Comparison of ENCODE assay signal across 8 cellular contexts in genomic region chr22:30290679-30291333, GRCh38. TPM values are rescaled to one million over a fixed set of nuclear protein-coding genes. Genes with fewer than 3 reads are reported as not detected.
DNase-seq lines count a peak whose midpoint lies in the region; ATAC-seq lines count a peak whose summit lies in the region.

No MANE protein-coding gene starts in this region.

- POLR2A ChIA-PET in CD8-positive, alpha-beta memory T cell (lab: Charles Lee), result interaction anchor here (0.6 to 6.2 kb wide), 6 partner anchors 12 to 94 kb away, joined by 3 to 48 read pairs (median 33); partner anchors contain the start of genes CCDC157, SF3A1 and TBC1D10A

- no peaks in the 10 kb centered on the region for H3K9me3 Mint-ChIP-seq in CD8-positive, alpha-beta memory T cell

- ATAC-seq in left cardiac atrium (peak; percentile 20 to 32), GM18520 (IDR thresholded peaks at IDR 0.05; ENCODE audit: unreplicated experiment) (no peak), GM21526 (IDR thresholded peaks at IDR 0.05; ENCODE audit: low FRiP score, unreplicated experiment) (no peak)

- peaks cover 43% of the 10 kb centered on the region for H3K4me1 ChIP-seq in CD8-positive, alpha-beta memory T cell (ENCODE audit: insufficient read depth, low read length)

- H3K9me3 ChIP-seq in CD8-positive, alpha-beta memory T cell (ENCODE audit: low read length), result no peaks in the 10 kb centered on the region
- no peaks in the 10 kb centered on the region for H3K9me3 ChIP-seq in MG63

- CTCF ChIA-PET in CD8-positive, alpha-beta memory T cell (lab: Charles Lee), result interaction anchor here (0.8 to 9.0 kb wide), 10 partner anchors 10 to 196 kb away, joined by 3 to 246 read pairs (median 17); partner anchors contain the start of genes CCDC157, MTFP1, RNF215 and SF3A1

- intact Hi-C loops in left cardiac atrium (cut with DNase I), result loop anchor here in 1 of 2 donors (5.0 kb wide), 1 partner anchor 36 kb away; the partner anchor contains the start of gene TBC1D10A

- H3K36me3 ChIP-seq in CD8-positive, alpha-beta memory T cell (ENCODE audit: insufficient read depth, low read length), result peaks cover 25% of the 10 kb centered on the region
- H3K36me3 ChIP-seq in MG63, result no peaks in the 10 kb centered on the region; the same call in 1 of the 2 replicates

- H3K27ac Mint-ChIP-seq in CD8-positive, alpha-beta memory T cell, result peak overlapping the region; percentile 87 to 97 (median 94)

- no peak overlapping the region for H3K4me3 ChIP-seq in CD8-positive, alpha-beta memory T cell (ENCODE audit: low read length)
- H3K4me3 ChIP-seq in MG63, result no peak overlapping the region

- DNase-seq in CD8-positive, alpha-beta memory T cell, result no peak
- DNase-seq in MG63, result peak; percentile 25
- DNase-seq in left cardiac atrium, result peak; percentile 91
- peak; percentile 81 for DNase-seq in pulmonary artery endothelial cell (ENCODE audit: low read depth, low spot score)
- DNase-seq in NCI-H187 (lab: John Stamatoyannopoulos, UW), result no peak

- H3K27me3 Mint-ChIP-seq in CD8-positive, alpha-beta memory T cell, result peaks cover 0 to 1% of the 10 kb centered on the region in 2 donors

- no peaks in the 10 kb centered on the region for H3K27me3 ChIP-seq in CD8-positive, alpha-beta memory T cell (ENCODE audit: insufficient read depth, low read length, poor library complexity, severe bottlenecking)
- no peaks in the 10 kb centered on the region for H3K27me3 ChIP-seq in MG63

- peak overlapping the region in 5 of 7 donors; percentile 19 to 95 (median 88) for H3K4me3 Mint-ChIP-seq in CD8-positive, alpha-beta memory T cell

- no peak overlapping the region for H3K27ac ChIP-seq in CD8-positive, alpha-beta memory T cell (ENCODE audit: low read depth, low read length)
- peak overlapping the region; percentile 92 for H3K27ac ChIP-seq in angular gyrus (ENCODE audit: low read depth, low read length)

- H3K36me3 Mint-ChIP-seq in CD8-positive, alpha-beta memory T cell, result peaks cover 2 to 55% (median 12%) of the 10 kb centered on the region in 3 donors

- peaks cover 26 to 43% (median 29%) of the 10 kb centered on the region in 3 donors for H3K4me1 Mint-ChIP-seq in CD8-positive, alpha-beta memory T cell

RNA-seq across cellular contexts. Expression of gene CASTOR1, which starts 1.5 kb away (rescaled TPM):
- total RNA-seq in CD8-positive, alpha-beta memory T cell, result 1 to 10 TPM; 4.0 to 5.3 TPM
- polyA plus RNA-seq in CD8-positive, alpha-beta memory T cell, result 17.8 TPM
- total RNA-seq in MG63 (2014; rRNA removed; shearing (Covaris generic); ENCODE audit: low replicate concordance), result 2.3 and 4.1 TPM in 2 replicates
- total RNA-seq in left cardiac atrium (1 to 10 TPM; 7.4 to 9.4 TPM), pulmonary artery endothelial cell (7.9 and 9.5 TPM in 2 replicates)

RNA-seq across cellular contexts. Expression of gene OSM, which starts 24.2 kb away (rescaled TPM):
- 10 to 100 TPM; 18.9 to 20.7 TPM for total RNA-seq in CD8-positive, alpha-beta memory T cell
- polyA plus RNA-seq in CD8-positive, alpha-beta memory T cell, result 16.4 TPM
- not detected in 2 replicates for total RNA-seq in MG63 (2014; rRNA removed; shearing (Covaris generic); ENCODE audit: low replicate concordance)
- total RNA-seq in left cardiac atrium (1 to 10 TPM in 1 of 2 donors, under 1 TPM in 1; 0.56 to 1.4 TPM), pulmonary artery endothelial cell (not detected in 2 replicates)

RNA-seq across cellular contexts. Expression of gene TBC1D10A, which starts 35.9 kb away (rescaled TPM):
- 10 to 100 TPM; 14.7 to 17.3 TPM for total RNA-seq in CD8-positive, alpha-beta memory T cell
- 55.2 TPM for polyA plus RNA-seq in CD8-positive, alpha-beta memory T cell
- 17.5 and 25.7 TPM in 2 replicates for total RNA-seq in MG63 (2014; rRNA removed; shearing (Covaris generic); ENCODE audit: low replicate concordance)
- total RNA-seq in left cardiac atrium (10 to 100 TPM; 11.9 to 12.3 TPM), pulmonary artery endothelial cell (6.9 and 9.2 TPM in 2 replicates)

RNA-seq across cellular contexts. Expression of gene LIF, which starts 44.2 kb away (rescaled TPM):
- 10 to 100 TPM; 87.5 to 88.6 TPM for total RNA-seq in CD8-positive, alpha-beta memory T cell
- polyA plus RNA-seq in CD8-positive, alpha-beta memory T cell, result not detected
- total RNA-seq in MG63 (2014; rRNA removed; shearing (Covaris generic); ENCODE audit: low replicate concordance), result 11.1 and 13.0 TPM in 2 replicates
- total RNA-seq in left cardiac atrium (1 to 10 TPM in 1 of 2 donors, under 1 TPM in 1; 0.94 to 7.0 TPM), pulmonary artery endothelial cell (0.63 and 0.66 TPM in 2 replicates)

Comparison
In these comparisons a context has a peak if more than half of its experiments do, and no peak if none do; other contexts are left out.
1. DNase-seq: peak in MG63 (single experiment), left cardiac atrium (single experiment) and pulmonary artery endothelial cell (single experiment); none in CD8-positive, alpha-beta memory T cell (0 of 5) and NCI-H187 (0 of 2).
2. ATAC-seq: peak in left cardiac atrium (2 of 2); none in GM18520 (single experiment) and GM21526 (single experiment).
3. RNA of gene OSM, which starts 24.2 kb away (total RNA-seq): 18.9 to 20.7 TPM in CD8-positive, alpha-beta memory T cell; 0.56 to 1.4 TPM in left cardiac atrium, not detected in MG63 and not detected in pulmonary artery endothelial cell; every median in the first group is over 4 times any median in the second.